ENCODE assay signal across 1 cellular context in genomic region chr12:54588892-54589291, GRCh38.
TF ChIP-seq lines count a peak whose summit lies in the region.

No MANE protein-coding gene starts in this region.

TF ChIP-seq in GM23338, 12 proteins besides CTCF, POLR2A, EP300 and RAD21:
- TF ChIP-seq, protein P1, sequence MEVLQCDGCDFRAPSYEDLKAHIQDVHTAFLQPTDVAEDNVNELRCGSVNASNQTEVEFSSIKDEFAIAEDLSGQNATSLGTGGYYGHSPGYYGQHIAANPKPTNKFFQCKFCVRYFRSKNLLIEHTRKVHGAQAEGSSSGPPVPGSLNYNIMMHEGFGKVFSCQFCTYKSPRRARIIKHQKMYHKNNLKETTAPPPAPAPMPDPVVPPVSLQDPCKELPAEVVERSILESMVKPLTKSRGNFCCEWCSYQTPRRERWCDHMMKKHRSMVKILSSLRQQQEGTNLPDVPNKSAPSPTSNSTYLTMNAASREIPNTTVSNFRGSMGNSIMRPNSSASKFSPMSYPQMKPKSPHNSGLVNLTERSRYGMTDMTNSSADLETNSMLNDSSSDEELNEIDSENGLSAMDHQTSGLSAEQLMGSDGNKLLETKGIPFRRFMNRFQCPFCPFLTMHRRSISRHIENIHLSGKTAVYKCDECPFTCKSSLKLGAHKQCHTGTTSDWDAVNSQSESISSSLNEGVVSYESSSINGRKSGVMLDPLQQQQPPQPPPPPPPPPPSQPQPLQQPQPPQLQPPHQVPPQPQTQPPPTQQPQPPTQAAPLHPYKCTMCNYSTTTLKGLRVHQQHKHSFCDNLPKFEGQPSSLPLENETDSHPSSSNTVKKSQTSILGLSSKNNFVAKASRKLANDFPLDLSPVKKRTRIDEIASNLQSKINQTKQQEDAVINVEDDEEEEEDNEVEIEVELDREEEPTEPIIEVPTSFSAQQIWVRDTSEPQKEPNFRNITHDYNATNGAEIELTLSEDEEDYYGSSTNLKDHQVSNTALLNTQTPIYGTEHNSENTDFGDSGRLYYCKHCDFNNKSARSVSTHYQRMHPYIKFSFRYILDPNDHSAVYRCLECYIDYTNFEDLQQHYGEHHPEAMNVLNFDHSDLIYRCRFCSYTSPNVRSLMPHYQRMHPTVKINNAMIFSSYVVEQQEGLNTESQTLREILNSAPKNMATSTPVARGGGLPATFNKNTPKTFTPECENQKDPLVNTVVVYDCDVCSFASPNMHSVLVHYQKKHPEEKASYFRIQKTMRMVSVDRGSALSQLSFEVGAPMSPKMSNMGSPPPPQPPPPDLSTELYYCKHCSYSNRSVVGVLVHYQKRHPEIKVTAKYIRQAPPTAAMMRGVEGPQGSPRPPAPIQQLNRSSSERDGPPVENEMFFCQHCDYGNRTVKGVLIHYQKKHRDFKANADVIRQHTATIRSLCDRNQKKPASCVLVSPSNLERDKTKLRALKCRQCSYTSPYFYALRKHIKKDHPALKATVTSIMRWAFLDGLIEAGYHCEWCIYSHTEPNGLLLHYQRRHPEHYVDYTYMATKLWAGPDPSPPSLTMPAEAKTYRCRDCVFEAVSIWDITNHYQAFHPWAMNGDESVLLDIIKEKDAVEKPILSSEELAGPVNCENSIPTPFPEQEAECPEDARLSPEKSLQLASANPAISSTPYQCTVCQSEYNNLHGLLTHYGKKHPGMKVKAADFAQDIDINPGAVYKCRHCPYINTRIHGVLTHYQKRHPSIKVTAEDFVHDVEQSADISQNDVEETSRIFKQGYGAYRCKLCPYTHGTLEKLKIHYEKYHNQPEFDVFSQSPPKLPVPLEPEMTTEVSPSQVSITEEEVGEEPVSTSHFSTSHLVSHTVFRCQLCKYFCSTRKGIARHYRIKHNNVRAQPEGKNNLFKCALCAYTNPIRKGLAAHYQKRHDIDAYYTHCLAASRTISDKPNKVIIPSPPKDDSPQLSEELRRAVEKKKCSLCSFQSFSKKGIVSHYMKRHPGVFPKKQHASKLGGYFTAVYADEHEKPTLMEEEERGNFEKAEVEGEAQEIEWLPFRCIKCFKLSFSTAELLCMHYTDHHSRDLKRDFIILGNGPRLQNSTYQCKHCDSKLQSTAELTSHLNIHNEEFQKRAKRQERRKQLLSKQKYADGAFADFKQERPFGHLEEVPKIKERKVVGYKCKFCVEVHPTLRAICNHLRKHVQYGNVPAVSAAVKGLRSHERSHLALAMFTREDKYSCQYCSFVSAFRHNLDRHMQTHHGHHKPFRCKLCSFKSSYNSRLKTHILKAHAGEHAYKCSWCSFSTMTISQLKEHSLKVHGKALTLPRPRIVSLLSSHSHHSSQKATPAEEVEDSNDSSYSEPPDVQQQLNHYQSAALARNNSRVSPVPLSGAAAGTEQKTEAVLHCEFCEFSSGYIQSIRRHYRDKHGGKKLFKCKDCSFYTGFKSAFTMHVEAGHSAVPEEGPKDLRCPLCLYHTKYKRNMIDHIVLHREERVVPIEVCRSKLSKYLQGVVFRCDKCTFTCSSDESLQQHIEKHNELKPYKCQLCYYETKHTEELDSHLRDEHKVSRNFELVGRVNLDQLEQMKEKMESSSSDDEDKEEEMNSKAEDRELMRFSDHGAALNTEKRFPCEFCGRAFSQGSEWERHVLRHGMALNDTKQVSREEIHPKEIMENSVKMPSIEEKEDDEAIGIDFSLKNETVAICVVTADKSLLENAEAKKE (CRISPR knock-in tag; IDR thresholded peaks at IDR 0.05), result no peak
- TF ChIP-seq ZNF331 (CRISPR knock-in tag; IDR thresholded peaks at IDR 0.05; ENCODE audit: low read depth) (no peak), ETS1 (IDR thresholded peaks at IDR 0.05) (no peak), POLR2AphosphoS5 (IDR thresholded peaks at IDR 0.05; ENCODE audit: low read depth) (no peak), ZNF114 (CRISPR knock-in tag; IDR thresholded peaks at IDR 0.05) (no peak), STAT1 (IDR thresholded peaks at IDR 0.05; ENCODE audit: unreplicated experiment) (no peak), JUNB (IDR thresholded peaks at IDR 0.05; ENCODE audit: unreplicated experiment) (no peak), EZH2 (IDR thresholded peaks at IDR 0.05; ENCODE audit: low read depth, unreplicated experiment) (no peak), EZH2phosphoT487 (IDR thresholded peaks at IDR 0.05; ENCODE audit: unreplicated experiment) (no peak), NANOG (IDR thresholded peaks at IDR 0.05; ENCODE audit: borderline replicate concordance) (no peak), CREB1 (CRISPR knock-in tag; IDR thresholded peaks at IDR 0.05; ENCODE audit: low read depth) (no peak)
- TF ChIP-seq, protein P2, sequence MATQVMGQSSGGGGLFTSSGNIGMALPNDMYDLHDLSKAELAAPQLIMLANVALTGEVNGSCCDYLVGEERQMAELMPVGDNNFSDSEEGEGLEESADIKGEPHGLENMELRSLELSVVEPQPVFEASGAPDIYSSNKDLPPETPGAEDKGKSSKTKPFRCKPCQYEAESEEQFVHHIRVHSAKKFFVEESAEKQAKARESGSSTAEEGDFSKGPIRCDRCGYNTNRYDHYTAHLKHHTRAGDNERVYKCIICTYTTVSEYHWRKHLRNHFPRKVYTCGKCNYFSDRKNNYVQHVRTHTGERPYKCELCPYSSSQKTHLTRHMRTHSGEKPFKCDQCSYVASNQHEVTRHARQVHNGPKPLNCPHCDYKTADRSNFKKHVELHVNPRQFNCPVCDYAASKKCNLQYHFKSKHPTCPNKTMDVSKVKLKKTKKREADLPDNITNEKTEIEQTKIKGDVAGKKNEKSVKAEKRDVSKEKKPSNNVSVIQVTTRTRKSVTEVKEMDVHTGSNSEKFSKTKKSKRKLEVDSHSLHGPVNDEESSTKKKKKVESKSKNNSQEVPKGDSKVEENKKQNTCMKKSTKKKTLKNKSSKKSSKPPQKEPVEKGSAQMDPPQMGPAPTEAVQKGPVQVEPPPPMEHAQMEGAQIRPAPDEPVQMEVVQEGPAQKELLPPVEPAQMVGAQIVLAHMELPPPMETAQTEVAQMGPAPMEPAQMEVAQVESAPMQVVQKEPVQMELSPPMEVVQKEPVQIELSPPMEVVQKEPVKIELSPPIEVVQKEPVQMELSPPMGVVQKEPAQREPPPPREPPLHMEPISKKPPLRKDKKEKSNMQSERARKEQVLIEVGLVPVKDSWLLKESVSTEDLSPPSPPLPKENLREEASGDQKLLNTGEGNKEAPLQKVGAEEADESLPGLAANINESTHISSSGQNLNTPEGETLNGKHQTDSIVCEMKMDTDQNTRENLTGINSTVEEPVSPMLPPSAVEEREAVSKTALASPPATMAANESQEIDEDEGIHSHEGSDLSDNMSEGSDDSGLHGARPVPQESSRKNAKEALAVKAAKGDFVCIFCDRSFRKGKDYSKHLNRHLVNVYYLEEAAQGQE (IDR thresholded peaks at IDR 0.05; ENCODE audit: unreplicated experiment), result no peak
